15 cellular contexts compared by ENCODE assay signal in genomic region chr2:36805635-36806224, GRCh38.
DNase-seq lines count a peak whose midpoint lies in the region; ATAC-seq lines count a peak whose summit lies in the region.
"Had no signal": no experiment of that assay in that cellular context is flagged by ENCODE, and none has a peak within 500 bp of the region (broad histone marks: within the 10 kb centered on the region; RNA-seq: fewer than 3 reads in every experiment).

No MANE protein-coding gene starts in this region.

- peak; percentile 46 for ATAC-seq in GM19351 (IDR thresholded peaks at IDR 0.05; ENCODE audit: unreplicated experiment)
- ATAC-seq in activated T-helper 17 cell treated with anti-CD3 and anti-CD28 coated beads, Interleukin-2, amount 50 U/mL, for 72 hours (replicated peaks), result no peak
- ATAC-seq in natural killer cell treated with Interleukin-12 subunit alpha and Interleukin-12 subunit beta and Interleukin-15 and Interleukin-18, amount 100 ng/mL, for 72 hours, result no peak
- ATAC-seq: HepG2 had no signal

- H3K9me3 Mint-ChIP-seq in activated T-helper 17 cell treated with anti-CD3 and anti-CD28 coated beads, Interleukin-2, amount 50 U/mL, for 72 hours, result no peaks in the 10 kb centered on the region
- H3K9me3 Mint-ChIP-seq in natural killer cell treated with Interleukin-12 subunit alpha and Interleukin-12 subunit beta and Interleukin-15 and Interleukin-18, amount 100 ng/mL, for 72 hours, result no peaks in the 10 kb centered on the region
- H3K9me3 Mint-ChIP-seq in activated CD4-positive, alpha-beta T cell treated with anti-CD3 and anti-CD28 coated beads, Interleukin-2, amount 10 ng/mL, durations not matched to agents 24 days and 14 days, result no peaks in the 10 kb centered on the region
- H3K9me3 Mint-ChIP-seq: CD8-positive, alpha-beta memory T cell had no signal

- no peak overlapping the region for H3K4me3 Mint-ChIP-seq in activated T-helper 17 cell treated with anti-CD3 and anti-CD28 coated beads, Interleukin-2, amount 50 U/mL, for 72 hours
- H3K4me3 Mint-ChIP-seq in natural killer cell treated with Interleukin-12 subunit alpha and Interleukin-12 subunit beta and Interleukin-15 and Interleukin-18, amount 100 ng/mL, for 72 hours, result peak overlapping the region; percentile 45
- no peak overlapping the region for H3K4me3 Mint-ChIP-seq in activated CD4-positive, alpha-beta T cell treated with anti-CD3 and anti-CD28 coated beads, Interleukin-2, amount 10 ng/mL, durations not matched to agents 24 days and 14 days
- H3K4me3 Mint-ChIP-seq: CD8-positive, alpha-beta memory T cell had no signal

- intact Hi-C loops in activated CD4-positive, alpha-beta T cell treated with anti-CD3 and anti-CD28 coated beads, Interleukin-2, amount 10 ng/mL, durations not matched to agents 24 days and 14 days (cut with micrococcal nuclease), result no loop called here

- DNase-seq in NCI-H1417 (lab: John Stamatoyannopoulos, UW) (peak; percentile 19 to 70 (median 44)), NOMO-1 (lab: John Stamatoyannopoulos, UW; ENCODE audit: unreplicated experiment in 2 of 2) (no peak), T-helper 1 cell (no peak)
- no peak for DNase-seq in natural killer cell treated with Interleukin-12 subunit alpha and Interleukin-12 subunit beta and Interleukin-15 and Interleukin-18, amount 100 ng/mL, for 72 hours (ENCODE audit: low spot score)
- DNase-seq in activated CD4-positive, alpha-beta T cell treated with anti-CD3 and anti-CD28 coated beads, Interleukin-2, amount 10 ng/mL, durations not matched to agents 24 days and 14 days, result no peak
- DNase-seq: CD8-positive, alpha-beta memory T cell; GOT3; NCI-H2081; NCI-H446; NCI-H82; RPMI8226; SW 1271 had no signal

- H3K27ac Mint-ChIP-seq in activated T-helper 17 cell treated with anti-CD3 and anti-CD28 coated beads, Interleukin-2, amount 50 U/mL, for 72 hours, result peak overlapping the region; percentile 32
- H3K27ac Mint-ChIP-seq in natural killer cell treated with Interleukin-12 subunit alpha and Interleukin-12 subunit beta and Interleukin-15 and Interleukin-18, amount 100 ng/mL, for 72 hours, result no peak overlapping the region
- no peak overlapping the region for H3K27ac Mint-ChIP-seq in activated CD4-positive, alpha-beta T cell treated with anti-CD3 and anti-CD28 coated beads, Interleukin-2, amount 10 ng/mL, durations not matched to agents 24 days and 14 days

- peaks cover 10% of the 10 kb centered on the region for H3K27me3 Mint-ChIP-seq in activated T-helper 17 cell treated with anti-CD3 and anti-CD28 coated beads, Interleukin-2, amount 50 U/mL, for 72 hours
- no peaks in the 10 kb centered on the region for H3K27me3 Mint-ChIP-seq in natural killer cell treated with Interleukin-12 subunit alpha and Interleukin-12 subunit beta and Interleukin-15 and Interleukin-18, amount 100 ng/mL, for 72 hours
- H3K27me3 Mint-ChIP-seq in activated CD4-positive, alpha-beta T cell treated with anti-CD3 and anti-CD28 coated beads, Interleukin-2, amount 10 ng/mL, durations not matched to agents 24 days and 14 days, result peaks cover 3% of the 10 kb centered on the region

- H3K36me3 Mint-ChIP-seq in activated T-helper 17 cell treated with anti-CD3 and anti-CD28 coated beads, Interleukin-2, amount 50 U/mL, for 72 hours (ENCODE audit: low read depth), result no peaks in the 10 kb centered on the region
- no peaks in the 10 kb centered on the region for H3K36me3 Mint-ChIP-seq in natural killer cell treated with Interleukin-12 subunit alpha and Interleukin-12 subunit beta and Interleukin-15 and Interleukin-18, amount 100 ng/mL, for 72 hours
- H3K36me3 Mint-ChIP-seq in activated CD4-positive, alpha-beta T cell treated with anti-CD3 and anti-CD28 coated beads, Interleukin-2, amount 10 ng/mL, durations not matched to agents 24 days and 14 days (ENCODE audit: low read depth), result no peaks in the 10 kb centered on the region
- H3K36me3 Mint-ChIP-seq: CD8-positive, alpha-beta memory T cell had no signal

- no peaks in the 10 kb centered on the region for H3K4me1 Mint-ChIP-seq in activated T-helper 17 cell treated with anti-CD3 and anti-CD28 coated beads, Interleukin-2, amount 50 U/mL, for 72 hours
- H3K4me1 Mint-ChIP-seq in natural killer cell treated with Interleukin-12 subunit alpha and Interleukin-12 subunit beta and Interleukin-15 and Interleukin-18, amount 100 ng/mL, for 72 hours (ENCODE audit: low read depth in 2 of 2), result peaks cover 25 to 38% of the 10 kb centered on the region in 2 donors
- H3K4me1 Mint-ChIP-seq in activated CD4-positive, alpha-beta T cell treated with anti-CD3 and anti-CD28 coated beads, Interleukin-2, amount 10 ng/mL, durations not matched to agents 24 days and 14 days, result peaks cover 10% of the 10 kb centered on the region

Comparison
In these comparisons a context has a peak if more than half of its experiments do, and no peak if none do; other contexts are left out.
1. DNase-seq: peak in NCI-H1417 (3 of 3); none in natural killer cell treated with Interleukin-12 subunit alpha and Interleukin-12 subunit beta and Interleukin-15 and Interleukin-18, amount 100 ng/mL, for 72 hours (single experiment), NOMO-1 (0 of 2), activated CD4-positive, alpha-beta T cell treated with anti-CD3 and anti-CD28 coated beads, Interleukin-2, amount 10 ng/mL, durations not matched to agents 24 days and 14 days (single experiment) and T-helper 1 cell (0 of 5).